Comparison of ENCODE assay signal across 8 cellular contexts in the genomic region with DNA sequence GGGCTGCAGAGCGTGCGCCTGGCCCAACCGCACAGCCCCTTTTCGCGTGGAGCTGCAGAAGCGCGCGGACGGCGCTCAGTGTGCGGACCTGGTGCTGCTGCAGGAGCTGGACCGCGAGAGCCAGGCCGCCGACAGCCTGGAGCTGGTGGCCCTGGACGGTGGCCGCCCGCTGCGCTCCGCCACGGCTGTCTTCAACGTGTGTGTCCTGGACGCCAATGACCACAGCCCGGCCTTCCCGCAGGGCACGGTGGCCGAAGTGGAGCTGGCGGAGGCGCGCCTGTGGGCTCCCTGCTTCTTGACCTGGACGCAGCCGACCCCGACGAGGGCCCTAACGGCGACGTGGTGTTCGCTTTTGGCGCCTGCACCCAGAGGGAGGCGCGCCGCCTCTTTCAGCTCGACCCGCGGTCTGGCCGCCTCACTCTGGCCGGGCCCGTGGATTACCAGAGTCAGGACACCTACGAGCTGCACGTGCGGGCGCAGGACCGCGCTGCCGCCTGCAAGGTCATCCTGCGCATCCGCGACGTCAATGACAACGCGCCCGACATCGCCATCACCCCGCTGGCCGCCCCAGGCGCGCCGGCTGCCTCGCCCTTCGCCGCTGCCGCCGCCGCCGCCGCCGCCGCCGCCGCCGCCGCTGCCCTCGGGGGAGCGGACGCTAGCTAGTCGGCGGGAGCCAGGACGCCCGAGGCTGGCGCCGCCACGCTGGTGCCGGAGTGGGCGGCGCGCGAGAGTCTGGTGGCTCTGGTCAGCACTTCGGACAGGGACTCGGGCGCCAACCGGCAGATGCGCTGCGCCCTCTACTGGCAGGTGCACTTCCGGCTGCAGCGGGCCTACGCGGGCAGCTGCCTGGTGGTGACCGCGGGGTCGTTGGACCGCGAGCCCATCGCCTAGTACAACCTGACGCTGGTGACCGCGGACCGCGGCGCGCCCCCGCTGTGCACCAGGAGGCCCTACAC.
A peak's percentile ranks its signal among the peaks of the same experiment; 100 is the strongest.
DNase-seq lines count a peak whose midpoint lies in the region; ATAC-seq, FAIRE-seq and TF ChIP-seq lines count a peak whose summit lies in the region.

No MANE protein-coding gene starts in this region.

- H2AFZ ChIP-seq in keratinocyte (ENCODE audit: control insufficient read depth, low read length), result no peak overlapping the region

- dilution Hi-C loops in keratinocyte (cut with MboI; ENCODE audit: extremely low pct_ligation_motif_present, low sequenced_read_pairs), result no loop called here

- no peaks in the 10 kb centered on the region for H4K20me1 ChIP-seq in keratinocyte (ENCODE audit: control insufficient read depth, extremely low read depth, insufficient read depth, low read length)

- H3K9ac ChIP-seq in keratinocyte (ENCODE audit: control insufficient read depth, extremely low read depth, insufficient read depth, low read length), result no peak overlapping the region

- no peaks in the 10 kb centered on the region for H3K36me3 ChIP-seq in brain microvascular endothelial cell (replicated peaks)
- no peaks in the 10 kb centered on the region for H3K36me3 ChIP-seq in keratinocyte (ENCODE audit: control insufficient read depth in 2 of 2, extremely low read depth in 1 of 2, insufficient read depth in 2 of 2, low read length in 2 of 2)
- no peaks in the 10 kb centered on the region for H3K36me3 ChIP-seq in thyroid gland

- no peaks in the 10 kb centered on the region for H3K9me3 ChIP-seq in keratinocyte (ENCODE audit: control insufficient read depth, low read depth, low read length)
- no peaks in the 10 kb centered on the region for H3K9me3 ChIP-seq in thyroid gland

- ATAC-seq in HG02678 (IDR thresholded peaks at IDR 0.05; ENCODE audit: unreplicated experiment) (no peak), HG02973 (IDR thresholded peaks at IDR 0.05; ENCODE audit: unreplicated experiment) (no peak)

- no peaks in the 10 kb centered on the region for H3K79me2 ChIP-seq in keratinocyte (ENCODE audit: control insufficient read depth, insufficient read depth, low read length)

- in situ Hi-C loops in brain microvascular endothelial cell (cut with HindIII; ENCODE audit: low pct_ligation_motif_present, low sequenced_read_pairs), result no loop called here

- TF ChIP-seq CTCF in brain microvascular endothelial cell (IDR thresholded peaks at IDR 0.05; ENCODE audit: low read depth, low read length, missing control alignments), result peak; percentile 28
- peak in 2 of 3 experiments; percentile 74 to 79 for TF ChIP-seq CTCF in keratinocyte (optimal IDR thresholded peaks at IDR 0.05 in 1 of 3, IDR thresholded peaks at IDR 0.05 in 1 of 3, conservative IDR thresholded peaks at IDR 0.05 in 1 of 3; ENCODE audit: extremely low read depth in 1 of 3, insufficient read depth in 2 of 3, low read length in 3 of 3)
- TF ChIP-seq CTCF in thyroid gland (IDR thresholded peaks at IDR 0.05), result peak; percentile 43 to 89 (median 58)

- no peaks in the 10 kb centered on the region for H3K9me1 ChIP-seq in keratinocyte (ENCODE audit: control insufficient read depth, extremely low read depth, insufficient read depth, low read length)

- 22% methylated on average over 23 of the region's 121 CpGs; no CpG with 5 or more reads in 1 of the 2 donors for WGBS in thyroid gland, 2 donors

- no peaks in the 10 kb centered on the region for H3K4me1 ChIP-seq in keratinocyte (ENCODE audit: control insufficient read depth, extremely low read depth, insufficient read depth, low read length)
- H3K4me1 ChIP-seq in thyroid gland, result peaks cover 0 to 13% of the 10 kb centered on the region in 2 donors

- FAIRE-seq in keratinocyte (lab: Jason Lieb, UNC), result no peak

- intact Hi-C loops in thyroid gland (cut with DNase I), result loop anchor here (5.0 kb wide), 1 partner anchor 353 kb away; a partner anchor contains a TSS

- no peak overlapping the region for H3K4me2 ChIP-seq in keratinocyte (ENCODE audit: control insufficient read depth, extremely low read depth, insufficient read depth, low read depth, low read length)

- no peaks in the 10 kb centered on the region for H3K27me3 ChIP-seq in brain microvascular endothelial cell (replicated peaks)
- peaks cover 22% of the 10 kb centered on the region for H3K27me3 ChIP-seq in keratinocyte (ENCODE audit: control insufficient read depth, extremely low read depth, insufficient read depth, low read length)
- no peaks in the 10 kb centered on the region for H3K27me3 ChIP-seq in thyroid gland

- no peak for TF ChIP-seq POLR2A in thyroid gland (IDR thresholded peaks at IDR 0.05)

- H3K4me3 ChIP-seq in brain microvascular endothelial cell (ENCODE audit: low read depth, low read length) (no peak overlapping the region), keratinocyte (ENCODE audit: control insufficient read depth in 2 of 3, extremely low read depth in 1 of 3, insufficient read depth in 2 of 3, low read depth in 1 of 3, low read length in 3 of 3) (no peak overlapping the region), thyroid gland (replicated peaks in 1 of 3) (no peak overlapping the region)

- H3K27ac ChIP-seq in brain microvascular endothelial cell, result no peak overlapping the region
- no peak overlapping the region for H3K27ac ChIP-seq in keratinocyte (ENCODE audit: control insufficient read depth, insufficient read depth, low read length)
- H3K27ac ChIP-seq in thyroid gland, result no peak overlapping the region

- peak; percentile 33 to 46 for DNase-seq in activated T-cell treated with anti-CD3 and anti-CD28 coated beads, Interleukin-2, amount 50 U/mL, for 48 hours
- DNase-seq in activated T-cell treated with anti-CD3 and anti-CD28 coated beads for 4 hours (no peak), brain microvascular endothelial cell (no peak), keratinocyte (ENCODE audit: low read depth, low spot score) (no peak), thyroid gland (peak; percentile 82 to 85), inferior parietal cortex (ENCODE audit: extremely low spot score) (no peak)

Comparison
In these comparisons a context has a peak if more than half of its experiments do, and no peak if none do; other contexts are left out.
1. DNase-seq: peak in activated T-cell treated with anti-CD3 and anti-CD28 coated beads, Interleukin-2, amount 50 U/mL, for 48 hours (2 of 2) and thyroid gland (2 of 2); none in activated T-cell treated with anti-CD3 and anti-CD28 coated beads for 4 hours (single experiment), brain microvascular endothelial cell (single experiment), keratinocyte (single experiment) and inferior parietal cortex (single experiment).
2. Peak in every context shown above with its lines, with median percentiles within 50 percentile points of each other: CTCF ChIP-seq.